10 cellular contexts compared by ENCODE assay signal in genomic region chr10:112732277-112732891, GRCh38.
DNase-seq lines count a peak whose midpoint lies in the region; ATAC-seq and TF ChIP-seq lines count a peak whose summit lies in the region.
"Had no signal": no experiment of that assay in that cellular context is flagged by ENCODE, and none has a peak within 500 bp of the region (broad histone marks: within the 10 kb centered on the region; RNA-seq: fewer than 3 reads in every experiment).

No MANE protein-coding gene starts in this region.

- CTCF ChIA-PET in RWPE1 (lab: Yijun Ruan, JAX), result no interaction called here

- ATAC-seq in GM21737 (IDR thresholded peaks at IDR 0.05; ENCODE audit: unreplicated experiment) (peak; percentile 77), GM18861 (IDR thresholded peaks at IDR 0.05; ENCODE audit: unreplicated experiment) (no peak)

- no peaks in the 10 kb centered on the region for H3K36me3 Mint-ChIP-seq in glutamatergic neuron (ENCODE audit: unreplicated experiment)

- DNase-seq in A172 (ENCODE audit: low spot score) (peak; percentile 11), NCI-H82 (lab: John Stamatoyannopoulos, UW) (peak; percentile 78), glutamatergic neuron (no peak), NCI-H226 (no peak), RWPE1 (ENCODE audit: low spot score) (no peak)
- DNase-seq in activated CD4-positive, alpha-beta T cell treated with anti-CD3 and anti-CD28 coated beads for 48 hours, result no peak
- DNase-seq: activated naive CD4-positive, alpha-beta T cell treated with anti-CD3 and anti-CD28 coated beads for 36 hours; KBM-7 had no signal

- H3K4me3 Mint-ChIP-seq in glutamatergic neuron (ENCODE audit: unreplicated experiment), result peak overlapping the region; percentile 17
- H3K4me3 Mint-ChIP-seq: activated naive CD4-positive, alpha-beta T cell treated with anti-CD3 and anti-CD28 coated beads for 36 hours had no signal

- TF ChIP-seq CTCF in glutamatergic neuron (IDR thresholded peaks at IDR 0.05; ENCODE audit: partially characterized antibody, unreplicated experiment) (no peak), RWPE1 (conservative IDR thresholded peaks at IDR 0.05; ENCODE audit: low read depth) (no peak)

- H3K9me3 Mint-ChIP-seq in glutamatergic neuron (ENCODE audit: unreplicated experiment), result no peaks in the 10 kb centered on the region
- H3K9me3 Mint-ChIP-seq: activated naive CD4-positive, alpha-beta T cell treated with anti-CD3 and anti-CD28 coated beads for 36 hours had no signal

- H3K27ac Mint-ChIP-seq in glutamatergic neuron (ENCODE audit: unreplicated experiment), result no peak overlapping the region
- H3K27ac Mint-ChIP-seq: activated naive CD4-positive, alpha-beta T cell treated with anti-CD3 and anti-CD28 coated beads for 36 hours had no signal

- H3K27ac ChIP-seq in RWPE1, result no peak overlapping the region

- POLR2A ChIA-PET in RWPE1 (lab: Yijun Ruan, JAX; ENCODE audit: low non-redundant PET), result no interaction called here

- H3K4me1 Mint-ChIP-seq in glutamatergic neuron (ENCODE audit: low read depth, unreplicated experiment), result peaks cover 8% of the 10 kb centered on the region

- no peaks in the 10 kb centered on the region for H3K27me3 Mint-ChIP-seq in glutamatergic neuron (ENCODE audit: unreplicated experiment)

Comparison
In these comparisons a context has a peak if more than half of its experiments do, and no peak if none do; other contexts are left out.
1. DNase-seq: peak in A172 (single experiment) and NCI-H82 (single experiment); none in glutamatergic neuron (single experiment), activated CD4-positive, alpha-beta T cell treated with anti-CD3 and anti-CD28 coated beads for 48 hours (single experiment), NCI-H226 (single experiment) and RWPE1 (single experiment).